Comparison of ENCODE assay signal across 8 cellular contexts in genomic region chrY:13479031-13479705, GRCh38. TPM values are rescaled to one million over a fixed set of nuclear protein-coding genes. Genes with fewer than 3 reads are reported as not detected.
DNase-seq lines count a peak whose midpoint lies in the region; ATAC-seq and TF ChIP-seq lines count a peak whose summit lies in the region.
"Had no signal": no experiment of that assay in that cellular context is flagged by ENCODE, and none has a peak within 500 bp of the region (broad histone marks: within the 10 kb centered on the region; RNA-seq: fewer than 3 reads in every experiment).

No MANE protein-coding gene starts in this region.

- TF ChIP-seq CTCF in HCT116 (IDR thresholded peaks at IDR 0.05 in 2 of 3, conservative IDR thresholded peaks at IDR 0.05 in 1 of 3; ENCODE audit: borderline replicate concordance in 1 of 3, insufficient read depth in 1 of 3, low read depth in 2 of 3, low read length in 2 of 3) (no peak), GM13976 (IDR thresholded peaks at IDR 0.05; ENCODE audit: borderline replicate concordance, control extremely low read depth, extremely low read depth, insufficient read depth, missing control alignments) (no peak)

- POLR2A ChIA-PET in HCT116 (lab: Charles Lee), result no interaction called here

- no peaks in the 10 kb centered on the region for H3K9me3 ChIP-seq in HCT116 (ENCODE audit: control insufficient read depth in 1 of 2, insufficient read depth in 1 of 2, low read depth in 1 of 2, low read length in 2 of 2)

- no peaks in the 10 kb centered on the region for H4K20me1 ChIP-seq in HCT116 (ENCODE audit: insufficient read depth)

- H2AFZ ChIP-seq in HCT116 (ENCODE audit: low read depth, low read length, poor library complexity, severe bottlenecking), result no peak overlapping the region

- DNase-seq in HCT116 (ENCODE audit: low read depth, low spot score) (no peak), SKM-1 treated with dmso at 0.1 percent for 144 hours (lab: John Stamatoyannopoulos, UW; ENCODE audit: unreplicated experiment) (peak; percentile 8), pons (ENCODE audit: low spot score) (peak; percentile 47), GM13976 (ENCODE audit: low spot score) (no peak), ecto neural progenitor cell (ENCODE audit: low spot score) (no peak)
- DNase-seq in effector CD8-positive, alpha-beta T cell (lab: John Stamatoyannopoulos, UW), result peak; percentile 30

- intact Hi-C loops in HCT116 (cut with micrococcal nuclease), result no loop called here

- CTCF ChIA-PET in HCT116 (lab: Charles Lee), result no interaction called here

- no peak for TF ChIP-seq RAD21 in HCT116 (IDR thresholded peaks at IDR 0.05; ENCODE audit: low read depth)

- H3K79me2 ChIP-seq in HCT116 (ENCODE audit: insufficient read depth, low read length), result peaks cover 8% of the 10 kb centered on the region; the same call in 1 of the 2 replicates

- H3K27ac ChIP-seq in HCT116 (ENCODE audit: low read depth, low read length), result no peak overlapping the region

- TF ChIP-seq POLR2A in HCT116 (IDR thresholded peaks at IDR 0.05; ENCODE audit: borderline replicate concordance, extremely low read depth, insufficient read depth, insufficient read length), result no peak

- H3K36me3 ChIP-seq in HCT116 (ENCODE audit: control insufficient read depth in 1 of 2, insufficient read depth in 2 of 2, low read length in 2 of 2), result no peaks in the 10 kb centered on the region

- ATAC-seq in HCT116 (peak; percentile 67), GM18907 (IDR thresholded peaks at IDR 0.05; ENCODE audit: unreplicated experiment) (no peak)

- H3K9ac ChIP-seq in HCT116 (ENCODE audit: low read length), result peak overlapping the region; percentile 63

- RAD21 ChIA-PET in HCT116 (lab: Charles Lee; ENCODE audit: low non-redundant PET in 1 of 2, low total read pairs in 2 of 2, uncharacterized antibody in 2 of 2, unreplicated experiment in 2 of 2), result no interaction called here

- in situ Hi-C loops in GM13976 (cut with MboI; ENCODE audit: low sequenced_read_pairs, unreplicated experiment), result no loop called here

- no peaks in the 10 kb centered on the region for H3K27me3 ChIP-seq in HCT116 (ENCODE audit: insufficient read depth, low read length)

- H3K9me2 ChIP-seq in HCT116 (ENCODE audit: insufficient read depth), result no peaks in the 10 kb centered on the region

- BruUV-seq in HCT116 (replicated peaks; lab: Mats Ljungman, UMichigan), result TSS peak; percentile 58

- H3K4me2 ChIP-seq in HCT116 (ENCODE audit: low read length), result peak overlapping the region; percentile 56

- peak overlapping the region; percentile 50 to 56 for H3K4me3 ChIP-seq in HCT116 (replicated peaks in 1 of 2; ENCODE audit: low read depth in 1 of 2, low read length in 2 of 2)

- H3K4me1 ChIP-seq in HCT116 (ENCODE audit: control insufficient read depth in 1 of 2, insufficient read depth in 2 of 2, low read length in 2 of 2), result no peaks in the 10 kb centered on the region; a peak in 1 of 4 replicates

TF ChIP-seq in HCT116, 20 proteins besides CTCF, POLR2A, EP300 and RAD21:
- TF ChIP-seq ZNF274 (IDR thresholded peaks at IDR 0.05; ENCODE audit: low read depth, low read length) (no peak), EZH2phosphoT487 (IDR thresholded peaks at IDR 0.05; ENCODE audit: borderline replicate concordance) (no peak), CEBPB (IDR thresholded peaks at IDR 0.05; ENCODE audit: low read depth) (no peak), FOSL1 (IDR thresholded peaks at IDR 0.05; ENCODE audit: low read depth) (no peak), TCF7L2 (IDR thresholded peaks at IDR 0.05; ENCODE audit: borderline replicate concordance, extremely low read depth, insufficient read depth, insufficient read length) (no peak), YY1 (IDR thresholded peaks at IDR 0.05; ENCODE audit: extremely low read depth, insufficient replicate concordance, low read depth, low read length) (no peak), POLR2AphosphoS5 (IDR thresholded peaks at IDR 0.05; ENCODE audit: low read depth, low read length) (no peak), CBX3 (IDR thresholded peaks at IDR 0.05; ENCODE audit: low read depth) (no peak), ATF3 (IDR thresholded peaks at IDR 0.05) (no peak), ZFX (IDR thresholded peaks at IDR 0.05) (no peak), MAX (IDR thresholded peaks at IDR 0.05) (no peak), JUND (IDR thresholded peaks at IDR 0.05) (no peak), EGR1 (IDR thresholded peaks at IDR 0.05; ENCODE audit: low read depth) (no peak), SIN3A (IDR thresholded peaks at IDR 0.05; ENCODE audit: low read depth) (no peak), ZBTB33 (IDR thresholded peaks at IDR 0.05; ENCODE audit: extremely low read depth, insufficient replicate concordance, low read length) (no peak), SP1 (IDR thresholded peaks at IDR 0.05; ENCODE audit: low read depth) (no peak), SRF (IDR thresholded peaks at IDR 0.05; ENCODE audit: low read depth) (no peak), ELF1 (IDR thresholded peaks at IDR 0.05; ENCODE audit: borderline replicate concordance, low read depth) (no peak), EZH2 (IDR thresholded peaks at IDR 0.05) (no peak)

RNA-seq across cellular contexts. Expression of gene UTY, which starts 0.7 kb away (rescaled TPM):
- total RNA-seq in HCT116 (2021; ENCODE audit: unreplicated experiment), result 5.9 TPM
- 1.3 and 1.4 TPM in 2 replicates for polyA plus RNA-seq in HCT116 (2012)
- total RNA-seq: neural crest cell had no signal

Comparison
In these comparisons a context has a peak if more than half of its experiments do, and no peak if none do; other contexts are left out.
1. DNase-seq: peak in SKM-1 treated with dmso at 0.1 percent for 144 hours (single experiment), effector CD8-positive, alpha-beta T cell (single experiment) and pons (single experiment); none in HCT116 (single experiment), GM13976 (single experiment) and ecto neural progenitor cell (single experiment).